ENCODE assay signal across 9 cellular contexts in the genomic region with DNA sequence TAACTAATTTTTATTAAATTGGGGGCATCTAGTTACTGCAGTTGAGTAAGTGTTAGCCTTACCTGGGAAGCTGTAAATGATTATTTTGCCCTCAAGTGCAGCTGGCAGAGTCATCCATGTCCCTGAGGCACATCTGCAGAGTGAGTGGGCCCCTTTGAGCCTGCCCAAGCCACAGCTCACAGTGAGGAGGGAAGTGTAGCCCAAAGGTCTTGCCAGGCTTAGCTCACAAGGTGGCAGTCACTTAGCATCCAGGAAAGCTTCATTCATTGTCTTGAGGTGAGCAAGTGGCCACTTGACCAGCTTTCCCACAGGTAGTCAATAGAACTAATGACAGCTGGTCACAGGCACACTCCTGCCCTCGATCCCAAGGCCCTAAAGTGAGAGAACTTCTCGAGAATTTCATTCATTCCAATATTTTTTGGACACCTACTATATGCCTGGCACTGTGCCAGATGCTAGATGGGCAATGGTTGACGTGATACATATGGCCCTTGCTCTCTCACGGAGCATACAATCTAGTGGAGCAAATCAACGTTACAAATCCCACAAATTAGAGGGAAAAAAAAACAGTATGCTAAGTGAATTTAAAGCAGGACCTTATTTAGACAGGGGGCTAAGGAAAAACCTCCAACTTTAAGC. TPM values are rescaled to one million over a fixed set of nuclear protein-coding genes. Genes with fewer than 3 reads are reported as not detected.
DNase-seq lines count a peak whose midpoint lies in the region; ATAC-seq lines count a peak whose summit lies in the region.
"Had no signal": no experiment of that assay in that cellular context is flagged by ENCODE, and none has a peak within 500 bp of the region (broad histone marks: within the 10 kb centered on the region; RNA-seq: fewer than 3 reads in every experiment).

No MANE protein-coding gene starts in this region.

- peak; percentile 97 for DNase-seq in DMS79 treated with DMSO at 0.1 percent for 48 hours (lab: John Stamatoyannopoulos, UW)
- peak; percentile 36 for DNase-seq in SK-N-DZ (ENCODE audit: low spot score)
- peak; percentile 80 for DNase-seq in kidney tubule cell (ENCODE audit: low spot score)
- no peak for DNase-seq in NCI-H2227 (lab: John Stamatoyannopoulos, UW; ENCODE audit: unreplicated experiment)
- no peak for DNase-seq in GF-D8 (lab: John Stamatoyannopoulos, UW)
- DNase-seq: MM.1S, NCI-H526 treated with DMSO at 0.1 percent for 48 hours had no signal

- peak; percentile 40 for ATAC-seq in GM21786 (IDR thresholded peaks at IDR 0.05; ENCODE audit: unreplicated experiment)
- ATAC-seq in GM18520 (IDR thresholded peaks at IDR 0.05; ENCODE audit: unreplicated experiment) = no peak

RNA-seq across cellular contexts. Expression of a gene that starts 14.3 kb away (rescaled TPM):
- polyA plus RNA-seq in SK-N-DZ (2014; cell fraction: cytosol; rRNA removed) = 127 and 223 TPM in 2 replicates
- 105 and 153 TPM in 2 replicates for polyA plus RNA-seq in SK-N-DZ (2014; cell fraction: nucleus; rRNA removed)

Comparison
In these comparisons a context has a peak if more than half of its experiments do, and no peak if none do; other contexts are left out.
1. DNase-seq: peak in DMS79 treated with DMSO at 0.1 percent for 48 hours (single experiment), SK-N-DZ (single experiment) and kidney tubule cell (single experiment); none in NCI-H2227 (single experiment) and GF-D8 (single experiment).